Comparison of ENCODE assay signal across 29 cellular contexts in genomic region chr16:87423429-87423828, GRCh38.
"Had no signal": no experiment of that assay in that cellular context is flagged by ENCODE, and none has a peak within 500 bp of the region (broad histone marks: within the 10 kb centered on the region; RNA-seq: fewer than 3 reads in every experiment).

No MANE protein-coding gene starts in this region.

- H3K4me3 Mint-ChIP-seq: immature natural killer cell; memory B cell; naive thymus-derived CD4-positive, alpha-beta T cell; natural killer cell treated with Interleukin-12 subunit alpha and Interleukin-12 subunit beta and Interleukin-15 and Interleukin-18, amount 100 ng/mL, for 72 hours; neural crest cell; stimulated activated effector memory CD8-positive, alpha-beta T cell treated with anti-CD3 and anti-CD28 coated beads, Interleukin-12 subunit alpha, Interleukin-12 subunit beta, amount 100 ng/mL, for 72 hours; stimulated activated naive CD8-positive, alpha-beta T cell treated with anti-CD3 and anti-CD28 coated beads, Interleukin-15, Interleukin-2, amounts not matched to agents 100 ng/mL and 50 ng/mL, for 24 hours had no signal

- H3K27ac ChIP-seq: left ventricle myocardium inferior, neutrophil, ovary, psoas muscle, right lobe of liver, skin epidermis, suprapubic skin, thoracic aorta, tibial artery, upper lobe of right lung had no signal

- H3K4me1 ChIP-seq: psoas muscle, right lobe of liver, suprapubic skin, tibial artery, upper lobe of right lung had no signal

- H3K27ac Mint-ChIP-seq: immature natural killer cell; natural killer cell treated with Interleukin-12 subunit alpha and Interleukin-12 subunit beta and Interleukin-15 and Interleukin-18, amount 100 ng/mL, for 72 hours; stimulated activated effector memory CD8-positive, alpha-beta T cell treated with anti-CD3 and anti-CD28 coated beads, Interleukin-12 subunit alpha, Interleukin-12 subunit beta, amount 100 ng/mL, for 72 hours; stimulated activated naive CD8-positive, alpha-beta T cell treated with anti-CD3 and anti-CD28 coated beads, Interleukin-15, Interleukin-2, amounts not matched to agents 100 ng/mL and 50 ng/mL, for 24 hours had no signal

- H3K9me3 Mint-ChIP-seq: immature natural killer cell; memory B cell; naive thymus-derived CD4-positive, alpha-beta T cell; natural killer cell treated with Interleukin-12 subunit alpha and Interleukin-12 subunit beta and Interleukin-15 and Interleukin-18, amount 100 ng/mL, for 72 hours; neural crest cell; stimulated activated effector memory CD8-positive, alpha-beta T cell treated with anti-CD3 and anti-CD28 coated beads, Interleukin-12 subunit alpha, Interleukin-12 subunit beta, amount 100 ng/mL, for 72 hours; stimulated activated naive CD8-positive, alpha-beta T cell treated with anti-CD3 and anti-CD28 coated beads, Interleukin-15, Interleukin-2, amounts not matched to agents 100 ng/mL and 50 ng/mL, for 24 hours had no signal

- H3K27me3 Mint-ChIP-seq: memory B cell; naive thymus-derived CD4-positive, alpha-beta T cell; natural killer cell treated with Interleukin-12 subunit alpha and Interleukin-12 subunit beta and Interleukin-15 and Interleukin-18, amount 100 ng/mL, for 72 hours; stimulated activated naive CD8-positive, alpha-beta T cell treated with anti-CD3 and anti-CD28 coated beads, Interleukin-15, Interleukin-2, amounts not matched to agents 100 ng/mL and 50 ng/mL, for 24 hours had no signal

- H3K9me3 ChIP-seq: left ventricle myocardium inferior, mucosa of descending colon, neutrophil, ovary, psoas muscle, right lobe of liver, suprapubic skin, thoracic aorta, tibial artery, upper lobe of right lung had no signal

- H3K36me3 ChIP-seq: ovary had no signal

- DNase-seq: hypothalamus; immature natural killer cell; kidney; left colon; left ventricle myocardium inferior; midbrain; mucosa of descending colon; naive thymus-derived CD4-positive, alpha-beta T cell; occipital lobe; ovary; psoas muscle; stimulated activated CD4-positive, alpha-beta T cell treated with anti-CD3 and anti-CD28 coated beads, Interleukin-12 subunit alpha, Interleukin-12 subunit beta, amount 100 ng/mL, for 4 hours; stimulated activated CD4-positive, alpha-beta T cell treated with anti-CD3 and anti-CD28 coated beads, Interleukin-15, amount 100 ng/mL, for 24 hours; stimulated activated CD4-positive, alpha-beta T cell treated with anti-CD3 and anti-CD28 coated beads, Interleukin-2, amount 100 ng/mL, for 24 hours; stimulated activated CD4-positive, alpha-beta T cell treated with anti-CD3 and anti-CD28 coated beads, Interleukin-4, amount 100 ng/mL, for 1 hour; stimulated activated naive CD4-positive, alpha-beta T cell; tibial artery; trophoblast cell; upper lobe of right lung had no signal

- H3K4me1 Mint-ChIP-seq: memory B cell had no signal

- ATAC-seq: left colon; mucosa of descending colon; naive thymus-derived CD4-positive, alpha-beta T cell; natural killer cell treated with Interleukin-12 subunit alpha and Interleukin-12 subunit beta and Interleukin-15 and Interleukin-18, amount 100 ng/mL, for 72 hours; psoas muscle; right lobe of liver; stimulated activated effector memory CD8-positive, alpha-beta T cell treated with anti-CD3 and anti-CD28 coated beads, Interleukin-12 subunit alpha, Interleukin-12 subunit beta, amount 100 ng/mL, for 72 hours; upper lobe of right lung had no signal

- H3K4me3 ChIP-seq: left ventricle myocardium inferior, mucosa of descending colon, ovary, psoas muscle, right lobe of liver, skin epidermis, suprapubic skin, thoracic aorta, tibial artery, upper lobe of right lung had no signal

- H3K27me3 ChIP-seq: neutrophil, ovary, right lobe of liver, suprapubic skin, tibial artery, upper lobe of right lung had no signal
